In genomic region chr7:11709240-11709639, GRCh38 we compare ENCODE assay signal across 16 cellular contexts.
"Had no signal": no experiment of that assay in that cellular context is flagged by ENCODE, and none has a peak within 500 bp of the region (broad histone marks: within the 10 kb centered on the region; RNA-seq: fewer than 3 reads in every experiment).

No MANE protein-coding gene starts in this region.

- H3K27ac ChIP-seq: hepatocyte, tibial nerve had no signal

- H3K79me2 ChIP-seq: hepatocyte had no signal

- H3K4me2 ChIP-seq: hepatocyte had no signal

- H2AFZ ChIP-seq: hepatocyte had no signal

- H3K9me3 ChIP-seq: tibial nerve had no signal

- DNase-seq: activated CD4-positive, alpha-beta T cell treated with anti-CD3 and anti-CD28 coated beads, Interleukin-2, amount 10 ng/mL, durations not matched to agents 24 days and 14 days; activated naive CD8-positive, alpha-beta T cell treated with anti-CD3 and anti-CD28 coated beads, Interleukin-2, amount 10 ng/mL, durations not matched to agents 7 days and 5 days; anterior cingulate cortex; dermis blood vessel endothelial cell; endodermal cell; erythroblast; kidney; left ventricle myocardium superior; posterior cingulate gyrus; stimulated activated CD4-positive, alpha-beta T cell treated with anti-CD3 and anti-CD28 coated beads, Interleukin-4, amount 100 ng/mL, for 24 hours; stimulated activated naive CD4-positive, alpha-beta T cell; T-helper 17 cell had no signal

- H3K36me3 ChIP-seq: tibial nerve had no signal

- H3K4me3 ChIP-seq: hepatocyte, tibial nerve had no signal

- ATAC-seq: left ventricle myocardium superior; natural killer cell treated with Interleukin-12 subunit alpha and Interleukin-12 subunit beta and Interleukin-15 and Interleukin-18, amount 100 ng/mL, for 72 hours; T-helper 17 cell; WTC11 had no signal

- H3K27me3 ChIP-seq: hepatocyte, tibial nerve had no signal

- FAIRE-seq: kidney had no signal
